In genomic region chr17:31394544-31394943, GRCh38 we compare ENCODE assay signal across 9 cellular contexts. TPM values are rescaled to one million over a fixed set of nuclear protein-coding genes. Genes with fewer than 3 reads are reported as not detected.
DNase-seq lines count a peak whose midpoint lies in the region; ATAC-seq and TF ChIP-seq lines count a peak whose summit lies in the region.
"Had no signal": no experiment of that assay in that cellular context is flagged by ENCODE, and none has a peak within 500 bp of the region (broad histone marks: within the 10 kb centered on the region; RNA-seq: fewer than 3 reads in every experiment).

No MANE protein-coding gene starts in this region.

- H3K79me2 ChIP-seq in osteoblast (ENCODE audit: insufficient read depth, low read length): no peaks in the 10 kb centered on the region

- H3K4me3 ChIP-seq in fibroblast of pulmonary artery (replicated peaks; ENCODE audit: low read depth, low read length) (no peak overlapping the region), osteoblast (ENCODE audit: insufficient read depth, low read length) (no peak overlapping the region)

- CTCF ChIA-PET in GM10248 (lab: Yijun Ruan, JAX): no interaction called here

- no peaks in the 10 kb centered on the region for H3K4me1 ChIP-seq in osteoblast (ENCODE audit: insufficient read depth, low read length)

- H3K36me3 ChIP-seq in osteoblast (ENCODE audit: insufficient read depth, low read length): no peaks in the 10 kb centered on the region
- H3K36me3 ChIP-seq: neutrophil had no signal

- H3K27me3 ChIP-seq in osteoblast (ENCODE audit: insufficient read depth, low read length): peaks cover 42% of the 10 kb centered on the region

- no peak overlapping the region for H2AFZ ChIP-seq in osteoblast (ENCODE audit: low read length)

- POLR2A ChIA-PET in GM10248 (lab: Yijun Ruan, JAX): no interaction called here

- H3K27ac ChIP-seq in osteoblast (ENCODE audit: low read depth, low read length): no peak overlapping the region
- H3K27ac ChIP-seq: neutrophil had no signal

- TF ChIP-seq CTCF in fibroblast of pulmonary artery (IDR thresholded peaks at IDR 0.05; ENCODE audit: low read length, missing control alignments): no peak
- TF ChIP-seq CTCF in osteoblast (IDR thresholded peaks at IDR 0.05; ENCODE audit: extremely low read depth, low read depth, low read length): no peak
- TF ChIP-seq CTCF in GM10248 (IDR thresholded peaks at IDR 0.05; ENCODE audit: control extremely low read depth, extremely low read depth, low read depth, missing control alignments): no peak

- H4K20me1 ChIP-seq in osteoblast (ENCODE audit: insufficient read depth, low read length): peaks cover 2% of the 10 kb centered on the region

- H3K9me3 ChIP-seq in osteoblast (ENCODE audit: low read depth, low read length): no peaks in the 10 kb centered on the region
- H3K9me3 ChIP-seq: neutrophil had no signal

- intact Hi-C loops in Right ventricle myocardium inferior (cut with DNase I): no loop called here
- intact Hi-C loops in cardiac septum (cut with DNase I): no loop called here

- H3K4me2 ChIP-seq in osteoblast (ENCODE audit: insufficient read depth, low read length): no peak overlapping the region

- DNase-seq in Right ventricle myocardium inferior (ENCODE audit: missing footprints): no peak
- no peak for DNase-seq in cardiac septum (ENCODE audit: low spot score)
- DNase-seq in activated CD4-positive, alpha-beta T cell treated with anti-CD3 and anti-CD28 coated beads, Interleukin-2, amount 50 U/mL, for 4 hours: peak; percentile 17 to 18
- peak; percentile 86 for DNase-seq in fibroblast of pulmonary artery (ENCODE audit: low read depth)
- DNase-seq in osteoblast (ENCODE audit: insufficient read length, low spot score, missing footprints): peak; percentile 98
- DNase-seq in NCI-H1048 (lab: John Stamatoyannopoulos, UW): no peak
- DNase-seq in GM10248 (ENCODE audit: extremely low spot score): no peak

- ATAC-seq in Right ventricle myocardium inferior (peak; percentile 55), HG02610 (IDR thresholded peaks at IDR 0.05; ENCODE audit: unreplicated experiment) (no peak)

RNA-seq across cellular contexts. Expression of gene RAB11FIP4, which starts 3.1 kb away (rescaled TPM):
- 13.6 TPM for total RNA-seq in Right ventricle myocardium inferior
- 4.9 TPM for total RNA-seq in cardiac septum
- 0.29 and 0.72 TPM in 2 replicates for total RNA-seq in osteoblast

Comparison
In these comparisons a context has a peak if more than half of its experiments do, and no peak if none do; other contexts are left out.
1. DNase-seq: peak in activated CD4-positive, alpha-beta T cell treated with anti-CD3 and anti-CD28 coated beads, Interleukin-2, amount 50 U/mL, for 4 hours (2 of 2), fibroblast of pulmonary artery (single experiment) and osteoblast (single experiment); none in Right ventricle myocardium inferior (single experiment), cardiac septum (single experiment), NCI-H1048 (single experiment) and GM10248 (single experiment).